8 cellular contexts compared by ENCODE assay signal in genomic region chr5:116361171-116361967, GRCh38.
A peak's percentile ranks its signal among the peaks of the same experiment; 100 is the strongest.
DNase-seq lines count a peak whose midpoint lies in the region; ATAC-seq, FAIRE-seq and TF ChIP-seq lines count a peak whose summit lies in the region.

No MANE protein-coding gene starts in this region.

- no peak for ATAC-seq in GM21529 (IDR thresholded peaks at IDR 0.05; ENCODE audit: unreplicated experiment)

- 0 out of 2 replicates have a peak, but pooled peaks cover 2% of the 10 kb centered on the region for H3K27me3 ChIP-seq in HUES64 (ENCODE audit: insufficient read depth, low read length)
- peaks cover 7% of the 10 kb centered on the region for H3K27me3 ChIP-seq in keratinocyte (ENCODE audit: control insufficient read depth, extremely low read depth, insufficient read depth, low read length)
- no peaks in the 10 kb centered on the region for H3K27me3 ChIP-seq in stomach smooth muscle (ENCODE audit: control insufficient read depth in 1 of 2, insufficient read depth in 2 of 2, low read length in 2 of 2)

- no peaks in the 10 kb centered on the region for H4K20me1 ChIP-seq in keratinocyte (ENCODE audit: control insufficient read depth, extremely low read depth, insufficient read depth, low read length)

- H2AFZ ChIP-seq in keratinocyte (ENCODE audit: control insufficient read depth, low read length) = peak overlapping the region; percentile 31

- H3K4me3 ChIP-seq in HUES64 (ENCODE audit: low read length) (peak overlapping the region; percentile 50), keratinocyte (ENCODE audit: control insufficient read depth in 2 of 3, extremely low read depth in 1 of 3, insufficient read depth in 2 of 3, low read depth in 1 of 3, low read length in 3 of 3) (peak overlapping the region in 2 of 3 experiments; percentile 20 to 46), stomach smooth muscle (ENCODE audit: low read length in 2 of 2) (peak overlapping the region; percentile 61 to 69)

- peaks cover 4% of the 10 kb centered on the region for H3K9me3 Mint-ChIP-seq in chondrocyte (ENCODE audit: low read depth)

- H3K27me3 Mint-ChIP-seq in chondrocyte (ENCODE audit: low read depth) = no peaks in the 10 kb centered on the region

- H3K9ac ChIP-seq in HUES64 (ENCODE audit: low read depth, low read length) (peak overlapping the region; percentile 43; the same call in 1 of the 2 replicates), keratinocyte (ENCODE audit: control insufficient read depth, extremely low read depth, insufficient read depth, low read length) (no peak overlapping the region), stomach smooth muscle (ENCODE audit: low read length in 2 of 2) (peak overlapping the region; percentile 47 to 61)

- H3K36me3 ChIP-seq in HUES64 (ENCODE audit: insufficient read depth, low read length) (no peaks in the 10 kb centered on the region), keratinocyte (ENCODE audit: control insufficient read depth in 2 of 2, extremely low read depth in 1 of 2, insufficient read depth in 2 of 2, low read length in 2 of 2) (no peaks in the 10 kb centered on the region), stomach smooth muscle (ENCODE audit: control insufficient read depth in 2 of 2, insufficient read depth in 2 of 2, low read length in 2 of 2) (no peaks in the 10 kb centered on the region)

- H3K36me3 Mint-ChIP-seq in chondrocyte (ENCODE audit: low read depth) = no peaks in the 10 kb centered on the region

- DNase-seq in chondrocyte (ENCODE audit: low spot score) (no peak), keratinocyte (ENCODE audit: low read depth, low spot score) (no peak), NCI-H226 (no peak), SK-N-DZ (ENCODE audit: low spot score) (no peak)
- DNase-seq in stimulated activated CD4-positive, alpha-beta T cell treated with anti-CD3 and anti-CD28 coated beads, Interleukin-2, amount 100 ng/mL, for 48 hours = no peak

- peak overlapping the region; percentile 71 for H3K4me3 Mint-ChIP-seq in chondrocyte (ENCODE audit: unreplicated experiment)

- peak overlapping the region; percentile 9 for H3K27ac Mint-ChIP-seq in chondrocyte (ENCODE audit: unreplicated experiment)

- no peaks in the 10 kb centered on the region for H3K9me3 ChIP-seq in HUES64 (ENCODE audit: insufficient read depth, low read depth, low read length)
- no peaks in the 10 kb centered on the region for H3K9me3 ChIP-seq in keratinocyte (ENCODE audit: control insufficient read depth, low read depth, low read length)
- no peaks in the 10 kb centered on the region for H3K9me3 ChIP-seq in stomach smooth muscle (ENCODE audit: control insufficient read depth in 2 of 2, low read length in 2 of 2)

- H3K79me2 ChIP-seq in keratinocyte (ENCODE audit: control insufficient read depth, insufficient read depth, low read length) = no peaks in the 10 kb centered on the region

- H3K27ac ChIP-seq in HUES64 (ENCODE audit: low read depth, low read length) = no peak overlapping the region
- H3K27ac ChIP-seq in keratinocyte (ENCODE audit: control insufficient read depth, insufficient read depth, low read length) = no peak overlapping the region
- H3K27ac ChIP-seq in stomach smooth muscle (ENCODE audit: low read length) = peak overlapping the region; percentile 81

- dilution Hi-C loops in keratinocyte (cut with MboI; ENCODE audit: extremely low pct_ligation_motif_present, low sequenced_read_pairs) = no loop called here

- peaks cover 13% of the 10 kb centered on the region for H3K4me1 Mint-ChIP-seq in chondrocyte (ENCODE audit: low read depth)

- peak; percentile 33 for TF ChIP-seq CTCF in chondrocyte (IDR thresholded peaks at IDR 0.05)
- peak in 2 of 3 experiments; percentile 15 to 43 for TF ChIP-seq CTCF in keratinocyte (optimal IDR thresholded peaks at IDR 0.05 in 1 of 3, IDR thresholded peaks at IDR 0.05 in 1 of 3, conservative IDR thresholded peaks at IDR 0.05 in 1 of 3; ENCODE audit: extremely low read depth in 1 of 3, insufficient read depth in 2 of 3, low read length in 3 of 3)

- FAIRE-seq in keratinocyte (lab: Jason Lieb, UNC) = no peak

- 93% methylated on average over 53 of the region's 53 CpGs for WGBS in HUES64

- H3K4me1 ChIP-seq in HUES64 (ENCODE audit: insufficient read depth, low read length) (0 out of 2 replicates have a peak, but pooled peaks cover 3% of the 10 kb centered on the region), keratinocyte (ENCODE audit: control insufficient read depth, extremely low read depth, insufficient read depth, low read length) (no peaks in the 10 kb centered on the region), stomach smooth muscle (ENCODE audit: control insufficient read depth, insufficient read depth, low read length) (peaks cover 39% of the 10 kb centered on the region)

- peak overlapping the region; percentile 63 for H3K4me2 ChIP-seq in keratinocyte (ENCODE audit: control insufficient read depth, extremely low read depth, insufficient read depth, low read depth, low read length)

- no peaks in the 10 kb centered on the region for H3K9me1 ChIP-seq in keratinocyte (ENCODE audit: control insufficient read depth, extremely low read depth, insufficient read depth, low read length)
